ENCODE assay signal across 25 cellular contexts in genomic region chr5:76210946-76211345, GRCh38.
"Had no signal": no experiment of that assay in that cellular context is flagged by ENCODE, and none has a peak within 500 bp of the region (broad histone marks: within the 10 kb centered on the region; RNA-seq: fewer than 3 reads in every experiment).

No MANE protein-coding gene starts in this region.

- H3K9me3 ChIP-seq: ovary, right lobe of liver, thoracic aorta had no signal

- H3K36me3 Mint-ChIP-seq: natural killer cell; stimulated activated naive B cell treated with anti-CD40 and anti-IgM and Interleukin-4, amounts not matched to agents 10 μg/mL and 1 μg/mL and 100 μg/mL, for 72 hours; type B pancreatic cell had no signal

- H3K4me3 Mint-ChIP-seq: naive B cell; natural killer cell; nephron progenitor cell; neural progenitor cell; stimulated activated naive B cell treated with anti-CD40 and anti-IgM and Interleukin-4, amounts not matched to agents 10 μg/mL and 1 μg/mL and 100 μg/mL, for 72 hours; type B pancreatic cell had no signal

- H3K4me2 ChIP-seq: neural progenitor cell had no signal

- H3K27ac Mint-ChIP-seq: naive B cell; natural killer cell; nephron progenitor cell; neural progenitor cell; progenitor cell of endocrine pancreas; stimulated activated naive B cell treated with anti-CD40 and anti-IgM and Interleukin-4, amounts not matched to agents 10 μg/mL and 1 μg/mL and 100 μg/mL, for 72 hours; type B pancreatic cell had no signal

- H3K9ac ChIP-seq: neural progenitor cell had no signal

- H2AFZ ChIP-seq: neural progenitor cell had no signal

- H3K4me3 ChIP-seq: left lung, lower lobe of right lung, neural progenitor cell, ovary, right atrium auricular region, right lobe of liver, stomach, thoracic aorta, tibial artery, uterus had no signal

- H3K4me1 Mint-ChIP-seq: naive B cell; natural killer cell; nephron progenitor cell; neural progenitor cell; stimulated activated naive B cell treated with anti-CD40 and anti-IgM and Interleukin-4, amounts not matched to agents 10 μg/mL and 1 μg/mL and 100 μg/mL, for 72 hours had no signal

- H3K27me3 Mint-ChIP-seq: type B pancreatic cell had no signal

- H3K36me3 ChIP-seq: left lung, lower lobe of right lung, neural progenitor cell, ovary, right atrium auricular region, right lobe of liver, stomach, thoracic aorta, tibial artery, uterus had no signal

- H3K4me1 ChIP-seq: left lung, lower lobe of right lung, neural progenitor cell, right atrium auricular region, right lobe of liver, stomach, tibial artery, uterus had no signal

- H3K27ac ChIP-seq: left lung, lower lobe of right lung, neural progenitor cell, ovary, right atrium auricular region, right lobe of liver, stomach, thoracic aorta, tibial artery, uterus had no signal

- H3K27me3 ChIP-seq: left lung, neural progenitor cell, ovary, right atrium auricular region, right lobe of liver, stomach, tibial artery, uterus had no signal

- DNase-seq: head of caudate nucleus; islet precursor cell; left lung; lower lobe of right lung; mammary epithelial cell; mesenchymal stem cell; naive B cell; natural killer cell; nephron progenitor cell; ovary; right lobe of liver; stimulated activated CD4-positive, alpha-beta T cell treated with anti-CD3 and anti-CD28 coated beads, Interleukin-12 subunit alpha, Interleukin-12 subunit beta, amount 100 ng/mL, for 4 hours; stimulated activated CD4-positive, alpha-beta T cell treated with anti-CD3 and anti-CD28 coated beads, Interleukin-15, amount 100 ng/mL, for 24 hours; stimulated activated CD4-positive, alpha-beta T cell treated with anti-CD3 and anti-CD28 coated beads, Interleukin-2, amount 100 ng/mL, for 24 hours; stimulated activated CD4-positive, alpha-beta T cell treated with anti-CD3 and anti-CD28 coated beads, Interleukin-4, amount 100 ng/mL, for 1 hour; stimulated activated naive B cell treated with anti-CD40 and anti-IgM and Interleukin-4, amounts not matched to agents 10 μg/mL and 1 μg/mL and 100 μg/mL, for 72 hours; stimulated activated naive CD8-positive, alpha-beta T cell treated with anti-CD3 and anti-CD28 coated beads, Interleukin-15, Interleukin-2, amounts not matched to agents 100 U/mL and 50 U/mL, for 24 hours; stomach; tibial artery; uterus had no signal

- H3K9me3 Mint-ChIP-seq: natural killer cell, type B pancreatic cell had no signal

- ATAC-seq: left lung; lower lobe of right lung; natural killer cell; stimulated activated naive B cell treated with anti-CD40 and anti-IgM and Interleukin-4, amounts not matched to agents 10 μg/mL and 1 μg/mL and 100 μg/mL, for 72 hours; stimulated activated naive CD8-positive, alpha-beta T cell treated with anti-CD3 and anti-CD28 coated beads, Interleukin-15, Interleukin-2, amounts not matched to agents 100 U/mL and 50 U/mL, for 24 hours had no signal
